In the genomic region with DNA sequence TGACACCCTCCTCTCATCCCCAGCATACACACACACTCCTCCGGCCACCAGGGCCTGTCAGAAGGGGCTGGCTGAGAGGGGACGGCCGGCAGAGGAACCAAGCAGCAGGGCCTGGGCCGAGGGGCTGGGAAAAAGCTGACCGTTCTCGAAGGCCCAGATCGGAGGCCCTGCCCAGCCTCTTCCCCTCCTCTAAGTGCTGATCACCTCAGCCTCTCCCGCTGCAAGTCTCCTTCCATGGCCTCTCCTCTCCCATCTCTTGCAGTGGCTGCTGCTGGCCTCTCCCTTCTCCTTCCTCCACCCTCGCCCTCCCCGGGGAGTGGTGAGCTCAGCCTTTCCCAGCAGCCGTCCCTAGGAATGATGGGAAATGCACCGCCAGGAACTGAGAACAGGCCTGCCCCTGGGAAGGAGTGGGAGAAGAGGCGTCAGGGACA, we compare ENCODE assay signal across 10 cellular contexts. TPM values are rescaled to one million over a fixed set of nuclear protein-coding genes. Genes with fewer than 3 reads are reported as not detected.
DNase-seq lines count a peak whose midpoint lies in the region; ATAC-seq and TF ChIP-seq lines count a peak whose summit lies in the region.
"Had no signal": no experiment of that assay in that cellular context is flagged by ENCODE, and none has a peak within 500 bp of the region (broad histone marks: within the 10 kb centered on the region; RNA-seq: fewer than 3 reads in every experiment).

No MANE protein-coding gene starts in this region.

- H3K36me3 ChIP-seq in PC-3 (ENCODE audit: low read depth, low read length) (no peaks in the 10 kb centered on the region), esophagus muscularis mucosa (peaks cover 0 to 1% (median 0%) of the 10 kb centered on the region in 4 donors), thoracic aorta (no peaks in the 10 kb centered on the region)

- H2BK5ac ChIP-seq in H9 (ENCODE audit: insufficient read length, low read length), result no peak overlapping the region

- H3K18ac ChIP-seq in H9 (ENCODE audit: insufficient read length, low read depth, low read length), result no peak overlapping the region

- H3K9ac ChIP-seq in PC-3 (ENCODE audit: low read length) (no peak overlapping the region), H9 (ENCODE audit: extremely low read depth, insufficient read length, low read length) (no peak overlapping the region)

- H2AK5ac ChIP-seq in H9 (ENCODE audit: insufficient read length, low read length), result no peak overlapping the region

- TF ChIP-seq CTCF in PC-3 (conservative IDR thresholded peaks at IDR 0.05; ENCODE audit: low read depth, low read length) (no peak), esophagus muscularis mucosa (IDR thresholded peaks at IDR 0.05) (peak in 1 of 3 experiments; percentile 3), thoracic aorta (IDR thresholded peaks at IDR 0.05) (no peak), H9 (conservative IDR thresholded peaks at IDR 0.05) (no peak)

- H3K27ac ChIP-seq in PC-3 (ENCODE audit: low read length), result no peak overlapping the region
- peak overlapping the region; percentile 85 to 94 (median 90) for H3K27ac ChIP-seq in esophagus muscularis mucosa (replicated peaks in 1 of 4)
- H3K27ac ChIP-seq in thoracic aorta, result peak overlapping the region in 1 of 2 donors; percentile 63
- H3K27ac ChIP-seq in H9 (ENCODE audit: insufficient read length, low read depth, low read length), result no peak overlapping the region

- peak overlapping the region in 1 of 3 experiments; percentile 75; a peak in 1 of 7 replicates for H3K27ac Mint-ChIP-seq in H9
- H3K27ac Mint-ChIP-seq: activated naive CD8-positive, alpha-beta T cell treated with anti-CD3 and anti-CD28 coated beads, Interleukin-2, amount 50 U/mL, for 24 hours had no signal

- H3F3A ChIP-seq in PC-3 (ENCODE audit: low read length, unreplicated experiment), result no peaks in the 10 kb centered on the region

- no peaks in the 10 kb centered on the region for H3K79me1 ChIP-seq in H9 (ENCODE audit: insufficient read depth, low read depth, low read length, poor library complexity, severe bottlenecking)

- H3K27me3 ChIP-seq in PC-3 (ENCODE audit: low read length) (no peaks in the 10 kb centered on the region), esophagus muscularis mucosa (no peaks in the 10 kb centered on the region), thoracic aorta (replicated peaks; ENCODE audit: insufficient read depth) (no peaks in the 10 kb centered on the region), H9 (ENCODE audit: insufficient read depth, low read length) (no peaks in the 10 kb centered on the region)

- intact Hi-C loops in PC-3 (cut with micrococcal nuclease), result no loop called here
- intact Hi-C loops in esophagus muscularis mucosa (cut with DNase I), result no loop called here

- no peak overlapping the region for H3K23ac ChIP-seq in H9 (ENCODE audit: insufficient read length, low read depth, low read length)

- H3K36me3 Mint-ChIP-seq in activated T-cell treated with anti-CD3 and anti-CD28 coated beads, Interleukin-2, amount 50 U/mL, for 4 hours (ENCODE audit: insufficient read depth), result peaks cover 4% of the 10 kb centered on the region
- peaks cover 0 to 5% (median 0%) of the 10 kb centered on the region in 3 experiments; a peak in 2 of 7 replicates for H3K36me3 Mint-ChIP-seq in H9 (ENCODE audit: insufficient read depth in 1 of 3, low read depth in 3 of 3)

- POLR2A ChIA-PET in PC-3 (lab: Charles Lee; ENCODE audit: unreplicated experiment), result no interaction called here

- 34% methylated on average over 12 of the region's 13 CpGs for WGBS in esophagus muscularis mucosa
- no CpG with 5 or more reads among the region's 13 CpGs for WGBS in H9 (ENCODE audit: extremely low coverage, insufficient read length, low lambda C conversion rate)

- no peaks in the 10 kb centered on the region for H3K9me2 ChIP-seq in PC-3 (replicated peaks; ENCODE audit: low read length)

- H3K9me3 Mint-ChIP-seq in activated T-cell treated with anti-CD3 and anti-CD28 coated beads, Interleukin-2, amount 50 U/mL, for 4 hours, result no peaks in the 10 kb centered on the region
- peaks cover 0 to 4% of the 10 kb centered on the region in 2 experiments; a peak in 2 of 5 replicates for H3K9me3 Mint-ChIP-seq in H9
- H3K9me3 Mint-ChIP-seq: activated naive CD8-positive, alpha-beta T cell treated with anti-CD3 and anti-CD28 coated beads, Interleukin-2, amount 50 U/mL, for 24 hours had no signal

- no peaks in the 10 kb centered on the region for H3K27me3 Mint-ChIP-seq in activated T-cell treated with anti-CD3 and anti-CD28 coated beads, Interleukin-2, amount 50 U/mL, for 4 hours (ENCODE audit: low read depth)
- H3K27me3 Mint-ChIP-seq in H9 (ENCODE audit: low read depth), result no peaks in the 10 kb centered on the region
- H3K27me3 Mint-ChIP-seq: activated naive CD8-positive, alpha-beta T cell treated with anti-CD3 and anti-CD28 coated beads, Interleukin-2, amount 50 U/mL, for 24 hours had no signal

- no peak overlapping the region for H3K56ac ChIP-seq in H9 (ENCODE audit: insufficient read length, low read depth, low read length)

- H3K4me1 ChIP-seq in PC-3 (ENCODE audit: insufficient read depth, low read length), result peaks cover 6% of the 10 kb centered on the region; the same call in 1 of the 2 replicates
- H3K4me1 ChIP-seq in esophagus muscularis mucosa, result peaks cover 66 to 99% (median 97%) of the 10 kb centered on the region in 4 donors
- H3K4me1 ChIP-seq in thoracic aorta (ENCODE audit: control insufficient read depth in 1 of 2, low read depth in 2 of 2), result peaks cover 0 to 3% of the 10 kb centered on the region in 2 donors
- H3K4me1 ChIP-seq in H9 (ENCODE audit: insufficient read depth, low read length), result no peaks in the 10 kb centered on the region

- no peak for DNase-seq in PC-3
- DNase-seq in esophagus muscularis mucosa (ENCODE audit: extremely low spot score), result peak; percentile 96
- peak; percentile 58 for DNase-seq in middle frontal gyrus (ENCODE audit: extremely low spot score, low spot score)
- peak; percentile 28 for DNase-seq in thoracic aorta (ENCODE audit: low spot score)
- no peak for DNase-seq in activated T-cell treated with anti-CD3 and anti-CD28 coated beads, Interleukin-2, amount 50 U/mL, for 4 hours
- no peak for DNase-seq in islet precursor cell
- no peak for DNase-seq in H9
- DNase-seq: activated naive CD8-positive, alpha-beta T cell treated with anti-CD3 and anti-CD28 coated beads, Interleukin-2, amount 50 U/mL, for 24 hours; SIG-M5 had no signal

- H2BK12ac ChIP-seq in H9 (ENCODE audit: insufficient read length, low read depth, low read length), result no peak overlapping the region

- TF ChIP-seq POLR2A in esophagus muscularis mucosa (IDR thresholded peaks at IDR 0.05; ENCODE audit: low read depth), result no peak

- H4K20me1 ChIP-seq in PC-3 (ENCODE audit: low read length) (no peaks in the 10 kb centered on the region), H9 (ENCODE audit: control insufficient read depth, insufficient read depth, insufficient read length) (peaks cover 3% of the 10 kb centered on the region)

- no peak overlapping the region for H4K91ac ChIP-seq in H9 (ENCODE audit: insufficient read length, low read depth, low read length)

- peak; percentile 72 for TF ChIP-seq EP300 in esophagus muscularis mucosa (IDR thresholded peaks at IDR 0.05)

- no TSS peak for BruUV-seq in PC-3 (replicated peaks; lab: Mats Ljungman, UMichigan)

- no peak overlapping the region for H2BK20ac ChIP-seq in H9 (ENCODE audit: low read depth, low read length, poor library complexity, severe bottlenecking)

- CTCF ChIA-PET in PC-3 (lab: Charles Lee), result interaction anchor here (0.5 kb wide), 1 partner anchor 28 kb away, joined by 3 read pairs; no protein-coding TSS in a partner anchor

- no peak overlapping the region for H3T11ph ChIP-seq in H9 (ENCODE audit: low read length)

- H3K79me2 ChIP-seq in PC-3 (ENCODE audit: low read length), result no peaks in the 10 kb centered on the region
- H3K79me2 ChIP-seq in H9 (ENCODE audit: insufficient read depth, low read length), result no peaks in the 10 kb centered on the region

- H3K4me3 Mint-ChIP-seq in activated T-cell treated with anti-CD3 and anti-CD28 coated beads, Interleukin-2, amount 50 U/mL, for 4 hours, result no peak overlapping the region
- H3K4me3 Mint-ChIP-seq in H9, result no peak overlapping the region
- H3K4me3 Mint-ChIP-seq: activated naive CD8-positive, alpha-beta T cell treated with anti-CD3 and anti-CD28 coated beads, Interleukin-2, amount 50 U/mL, for 24 hours had no signal

- H4K8ac ChIP-seq in H9 (replicated peaks; ENCODE audit: insufficient read length, low read depth, low read length), result no peak overlapping the region

- H2AFZ ChIP-seq in PC-3 (ENCODE audit: low read length) (no peak overlapping the region), H9 (ENCODE audit: low read length) (no peak overlapping the region)

- H3K4me1 Mint-ChIP-seq in activated T-cell treated with anti-CD3 and anti-CD28 coated beads, Interleukin-2, amount 50 U/mL, for 4 hours (ENCODE audit: low read depth), result peaks cover 12% of the 10 kb centered on the region
- H3K4me1 Mint-ChIP-seq in H9, result peaks cover 4 to 9% of the 10 kb centered on the region in 2 experiments; a peak in 2 of 4 replicates

- no peaks in the 10 kb centered on the region for H3K9me3 ChIP-seq in PC-3 (ENCODE audit: low read length)
- no peaks in the 10 kb centered on the region for H3K9me3 ChIP-seq in esophagus muscularis mucosa
- H3K9me3 ChIP-seq in thoracic aorta, result no peaks in the 10 kb centered on the region
- H3K9me3 ChIP-seq in H9 (ENCODE audit: control insufficient read depth, low read depth, low read length), result no peaks in the 10 kb centered on the region

- H3K4me2 ChIP-seq in PC-3 (ENCODE audit: low read length), result no peak overlapping the region
- no peak overlapping the region for H3K4me2 ChIP-seq in H9 (ENCODE audit: insufficient read depth, insufficient read length, low read length)

- H3K14ac ChIP-seq in H9 (ENCODE audit: insufficient read depth, low read length), result no peak overlapping the region

- H3K4me3 ChIP-seq in PC-3 (ENCODE audit: low read length) (no peak overlapping the region), esophagus muscularis mucosa (peak overlapping the region; percentile 44 to 61 (median 46)), thoracic aorta (peak overlapping the region; percentile 27)

- no peak overlapping the region for H3K4ac ChIP-seq in H9 (ENCODE audit: low read depth, low read length)

- H2BK120ac ChIP-seq in H9 (ENCODE audit: low read depth, low read length, poor library complexity, severe bottlenecking), result no peak overlapping the region

- no peak overlapping the region for H2BK15ac ChIP-seq in H9 (ENCODE audit: low read depth, low read length)

- no peaks in the 10 kb centered on the region for H3K23me2 ChIP-seq in H9 (ENCODE audit: insufficient read length, low read depth, low read length, poor library complexity, severe bottlenecking)

- 0 out of 2 replicates have a peak, but pooled peaks have one; percentile 13 for ATAC-seq in PC-3
- ATAC-seq in thoracic aorta (ENCODE audit: insufficient number of reproducible peaks, low FRiP score, low read depth), result no peak
- no peak for ATAC-seq in GM18867 (IDR thresholded peaks at IDR 0.05; ENCODE audit: unreplicated experiment)
- no peak for ATAC-seq in activated T-cell treated with anti-CD3 and anti-CD28 coated beads, Interleukin-2, amount 50 U/mL, for 4 hours
- ATAC-seq: activated naive CD8-positive, alpha-beta T cell treated with anti-CD3 and anti-CD28 coated beads, Interleukin-2, amount 50 U/mL, for 24 hours had no signal

- no peak overlapping the region for H4K5ac ChIP-seq in H9 (ENCODE audit: insufficient read length, low read depth, low read length)

RNA-seq across cellular contexts. Expression of a gene that starts 39.6 kb away (rescaled TPM):
- 15.7 and 19.1 TPM in 2 replicates for total RNA-seq in PC-3 (2014; rRNA removed)
- 100 to 1,000 TPM in 1 of 4 donors, 10 to 100 TPM in 3; 41.1 to 102 (median 76.7) TPM for total RNA-seq in esophagus muscularis mucosa
- total RNA-seq in thoracic aorta, result 10 to 100 TPM; 27.1 to 30.6 TPM
- total RNA-seq in activated T-cell treated with anti-CD3 and anti-CD28 coated beads, Interleukin-2, amount 50 U/mL, for 4 hours, result 10 to 100 TPM; 16.7 to 25.1 (median 18.8) TPM
- 20.6 and 22.1 TPM in 2 replicates for total RNA-seq in H9 (2021)

Comparison
In these comparisons a context has a peak if more than half of its experiments do, and no peak if none do; other contexts are left out.
1. DNase-seq: peak in esophagus muscularis mucosa (single experiment), middle frontal gyrus (single experiment) and thoracic aorta (single experiment); none in PC-3 (single experiment), activated T-cell treated with anti-CD3 and anti-CD28 coated beads, Interleukin-2, amount 50 U/mL, for 4 hours (single experiment), islet precursor cell (single experiment) and H9 (single experiment).
2. H3K27ac ChIP-seq: peak in esophagus muscularis mucosa (4 of 4); none in PC-3 (single experiment) and H9 (single experiment).